ENCODE assay signal across 25 cellular contexts in genomic region chr1:94640125-94640524, GRCh38.
DNase-seq lines count a peak whose midpoint lies in the region; ATAC-seq, FAIRE-seq and TF ChIP-seq lines count a peak whose summit lies in the region.
"Had no signal": no experiment of that assay in that cellular context is flagged by ENCODE, and none has a peak within 500 bp of the region (broad histone marks: within the 10 kb centered on the region; RNA-seq: fewer than 3 reads in every experiment).

No MANE protein-coding gene starts in this region.

- H3K9ac ChIP-seq in HCT116 (ENCODE audit: low read length), result no peak overlapping the region
- H3K9ac ChIP-seq: BLaER1 treated with 17β-estradiol and CSF1 and Interleukin-3, amounts not matched to agents 10 nM and 100 nM had no signal

- H3K27me3 ChIP-seq in HCT116 (ENCODE audit: insufficient read depth, low read length) (no peaks in the 10 kb centered on the region), PC-9 (ENCODE audit: insufficient read depth, low read depth) (no peaks in the 10 kb centered on the region), right cardiac atrium (ENCODE audit: control insufficient read depth, insufficient read depth) (no peaks in the 10 kb centered on the region)
- H3K27me3 ChIP-seq: BLaER1 treated with 17β-estradiol and CSF1 and Interleukin-3, amounts not matched to agents 10 nM and 100 nM had no signal

- H3K4me3 Mint-ChIP-seq in progenitor cell of endocrine pancreas (ENCODE audit: low read depth), result no peak overlapping the region
- H3K4me3 Mint-ChIP-seq: B cell; CD4-positive, alpha-beta T cell; CD8-positive, alpha-beta T cell had no signal

- BruUV-seq in HCT116 (replicated peaks; lab: Mats Ljungman, UMichigan) (no TSS peak), PC-9 (replicated peaks; lab: Mats Ljungman, UMichigan) (no TSS peak)

- H3K36me3 ChIP-seq in HCT116 (ENCODE audit: control insufficient read depth in 1 of 2, insufficient read depth in 2 of 2, low read length in 2 of 2), result no peaks in the 10 kb centered on the region
- peaks cover 37% of the 10 kb centered on the region for H3K36me3 ChIP-seq in PC-9 (ENCODE audit: low read depth)
- H3K36me3 ChIP-seq: BLaER1 treated with 17β-estradiol and CSF1 and Interleukin-3, amounts not matched to agents 10 nM and 100 nM had no signal

- no peaks in the 10 kb centered on the region for H4K20me1 ChIP-seq in HCT116 (ENCODE audit: insufficient read depth)
- H4K20me1 ChIP-seq in PC-9 (ENCODE audit: insufficient read depth), result no peaks in the 10 kb centered on the region
- H4K20me1 ChIP-seq: BLaER1 treated with 17β-estradiol and CSF1 and Interleukin-3, amounts not matched to agents 10 nM and 100 nM had no signal

- intact Hi-C loops in HCT116 (cut with micrococcal nuclease), result no loop called here
- intact Hi-C loops in PC-9 (cut with micrococcal nuclease; ENCODE audit: unreplicated experiment), result loop anchor here (5.0 kb wide), 1 partner anchor 402 kb away; no protein-coding TSS in a partner anchor
- intact Hi-C loops in right cardiac atrium (cut with DNase I), result no loop called here

- DNase-seq in HCT116 (ENCODE audit: low read depth, low spot score) (no peak), PC-9 (no peak), epithelial cell of prostate (ENCODE audit: low read depth, low spot score) (no peak), HuH-7 (ENCODE audit: low spot score) (no peak), progenitor cell of endocrine pancreas (ENCODE audit: low spot score, unreplicated experiment) (no peak), right cardiac atrium (no peak), GM19239 (ENCODE audit: insufficient read length, low spot score) (no peak)
- DNase-seq: 8988T; AML-193; Caco-2; Calu3; CD4-positive, alpha-beta T cell; CD8-positive, alpha-beta T cell; DND-41; EL; GDM1 had no signal

- peaks cover 20% of the 10 kb centered on the region for H3K36me3 Mint-ChIP-seq in progenitor cell of endocrine pancreas (ENCODE audit: insufficient read depth)
- H3K36me3 Mint-ChIP-seq: CD8-positive, alpha-beta T cell had no signal

- H3K9me3 ChIP-seq in HCT116 (ENCODE audit: control insufficient read depth in 1 of 2, insufficient read depth in 1 of 2, low read depth in 1 of 2, low read length in 2 of 2) (0 out of 4 replicates have a peak, but pooled peaks cover 0 to 5% of the 10 kb centered on the region in 2 experiments), PC-9 (ENCODE audit: insufficient read depth, low read depth) (peaks cover 20% of the 10 kb centered on the region), right cardiac atrium (ENCODE audit: control insufficient read depth, low read length) (no peaks in the 10 kb centered on the region)
- H3K9me3 ChIP-seq: Caco-2 had no signal

- RAD21 ChIA-PET in HCT116 (lab: Charles Lee; ENCODE audit: low non-redundant PET in 1 of 2, low total read pairs in 2 of 2, uncharacterized antibody in 2 of 2, unreplicated experiment in 2 of 2), result no interaction called here

- H3K4me1 ChIP-seq in HCT116 (ENCODE audit: control insufficient read depth in 1 of 2, insufficient read depth in 2 of 2, low read length in 2 of 2) (peaks cover 8 to 56% of the 10 kb centered on the region in 2 experiments), PC-9 (replicated peaks; ENCODE audit: insufficient read depth) (peaks cover 75% of the 10 kb centered on the region), right cardiac atrium (ENCODE audit: control insufficient read depth, insufficient read depth, low read length) (no peaks in the 10 kb centered on the region)
- H3K4me1 ChIP-seq: Caco-2 had no signal

- ATAC-seq in HCT116 (no peak), right cardiac atrium (no peak)
- ATAC-seq: CD8-positive, alpha-beta T cell; GM12878 had no signal

- H3K79me2 ChIP-seq in HCT116 (ENCODE audit: insufficient read depth, low read length) (no peaks in the 10 kb centered on the region), PC-9 (ENCODE audit: low read depth) (peaks cover 50% of the 10 kb centered on the region)

- H3K4me3 ChIP-seq in HCT116 (replicated peaks in 1 of 2; ENCODE audit: low read depth in 1 of 2, low read length in 2 of 2) (no peak overlapping the region), PC-9 (peak overlapping the region; percentile 24; the same call in 1 of the 2 replicates), right cardiac atrium (ENCODE audit: low read length) (no peak overlapping the region)
- H3K4me3 ChIP-seq: BLaER1 treated with 17β-estradiol and CSF1 and Interleukin-3, amounts not matched to agents 10 nM and 100 nM; GM12878 had no signal

- peaks cover 15% of the 10 kb centered on the region for H3K9me3 Mint-ChIP-seq in progenitor cell of endocrine pancreas (ENCODE audit: low read depth)
- H3K9me3 Mint-ChIP-seq: CD4-positive, alpha-beta T cell had no signal

- H3K9me2 ChIP-seq in HCT116 (ENCODE audit: insufficient read depth), result no peaks in the 10 kb centered on the region
- no peaks in the 10 kb centered on the region for H3K9me2 ChIP-seq in PC-9 (ENCODE audit: insufficient read depth)

- H2AFZ ChIP-seq in HCT116 (ENCODE audit: low read depth, low read length, poor library complexity, severe bottlenecking) (peak overlapping the region; percentile 57), PC-9 (no peak overlapping the region)

- H3K27ac Mint-ChIP-seq in progenitor cell of endocrine pancreas, result no peak overlapping the region
- H3K27ac Mint-ChIP-seq: B cell; CD4-positive, alpha-beta T cell; CD8-positive, alpha-beta T cell had no signal

- H3F3A ChIP-seq in PC-9 (ENCODE audit: insufficient read depth, low read depth), result peaks cover 57% of the 10 kb centered on the region

- no peaks in the 10 kb centered on the region for H3K4me1 Mint-ChIP-seq in progenitor cell of endocrine pancreas (ENCODE audit: low read depth)
- H3K4me1 Mint-ChIP-seq: B cell had no signal

- WGBS in right cardiac atrium, result 88% methylated on average over 2 of the region's 2 CpGs

- POLR2A ChIA-PET in HCT116 (lab: Charles Lee) (no interaction called here), PC-9 (lab: Charles Lee; ENCODE audit: unreplicated experiment) (no interaction called here)

- no peak for TF ChIP-seq POLR2A in HCT116 (IDR thresholded peaks at IDR 0.05; ENCODE audit: borderline replicate concordance, extremely low read depth, insufficient read depth, insufficient read length)

- H3K27ac ChIP-seq in HCT116 (ENCODE audit: low read depth, low read length) (no peak overlapping the region), PC-9 (peak overlapping the region; percentile 97), VCaP (peak overlapping the region; percentile 66), epithelial cell of prostate (peak overlapping the region; percentile 79), right cardiac atrium (ENCODE audit: low read length) (no peak overlapping the region)
- H3K27ac ChIP-seq: BLaER1 treated with 17β-estradiol and CSF1 and Interleukin-3, amounts not matched to agents 10 nM and 100 nM; C4-2B had no signal

- H3K4me2 ChIP-seq in HCT116 (ENCODE audit: low read length), result no peak overlapping the region
- peak overlapping the region; percentile 63 for H3K4me2 ChIP-seq in PC-9
- H3K4me2 ChIP-seq: BLaER1 treated with 17β-estradiol and CSF1 and Interleukin-3, amounts not matched to agents 10 nM and 100 nM had no signal

- TF ChIP-seq CTCF in HCT116 (IDR thresholded peaks at IDR 0.05 in 2 of 3, conservative IDR thresholded peaks at IDR 0.05 in 1 of 3; ENCODE audit: borderline replicate concordance in 1 of 3, insufficient read depth in 1 of 3, low read depth in 2 of 3, low read length in 2 of 3) (no peak), PC-9 (conservative IDR thresholded peaks at IDR 0.05) (no peak), VCaP (conservative IDR thresholded peaks at IDR 0.05) (no peak), progenitor cell of endocrine pancreas (IDR thresholded peaks at IDR 0.05; ENCODE audit: unreplicated experiment) (no peak)

- TF ChIP-seq RAD21 in HCT116 (IDR thresholded peaks at IDR 0.05; ENCODE audit: low read depth), result no peak

- H3K27me3 Mint-ChIP-seq in progenitor cell of endocrine pancreas, result no peaks in the 10 kb centered on the region
- H3K27me3 Mint-ChIP-seq: CD4-positive, alpha-beta T cell had no signal

- no peak for FAIRE-seq in GM19239 (lab: Jason Lieb, UNC)
- FAIRE-seq: A204.1, D721Med, GM12878, GM12892, GM18507 had no signal

- CTCF ChIA-PET in HCT116 (lab: Charles Lee) (no interaction called here), PC-9 (lab: Charles Lee) (no interaction called here)

TF ChIP-seq in HCT116, 20 proteins besides CTCF, POLR2A, EP300 and RAD21:
- TF ChIP-seq ZFX (IDR thresholded peaks at IDR 0.05) (no peak), ELF1 (IDR thresholded peaks at IDR 0.05; ENCODE audit: borderline replicate concordance, low read depth) (no peak), FOSL1 (IDR thresholded peaks at IDR 0.05; ENCODE audit: low read depth) (no peak), CBX3 (IDR thresholded peaks at IDR 0.05; ENCODE audit: low read depth) (peak; percentile 28; the same call in 1 of the 2 replicates), SRF (IDR thresholded peaks at IDR 0.05; ENCODE audit: low read depth) (no peak)
TF ChIP-seq in HCT116: peak in this region for 1.

Comparison
In these comparisons a context has a peak if more than half of its experiments do, and no peak if none do; other contexts are left out.
1. H3K27ac ChIP-seq: peak in PC-9 (single experiment), VCaP (single experiment) and epithelial cell of prostate (single experiment); none in HCT116 (single experiment) and right cardiac atrium (single experiment).